ENCODE assay signal across 7 cellular contexts in the genomic region with DNA sequence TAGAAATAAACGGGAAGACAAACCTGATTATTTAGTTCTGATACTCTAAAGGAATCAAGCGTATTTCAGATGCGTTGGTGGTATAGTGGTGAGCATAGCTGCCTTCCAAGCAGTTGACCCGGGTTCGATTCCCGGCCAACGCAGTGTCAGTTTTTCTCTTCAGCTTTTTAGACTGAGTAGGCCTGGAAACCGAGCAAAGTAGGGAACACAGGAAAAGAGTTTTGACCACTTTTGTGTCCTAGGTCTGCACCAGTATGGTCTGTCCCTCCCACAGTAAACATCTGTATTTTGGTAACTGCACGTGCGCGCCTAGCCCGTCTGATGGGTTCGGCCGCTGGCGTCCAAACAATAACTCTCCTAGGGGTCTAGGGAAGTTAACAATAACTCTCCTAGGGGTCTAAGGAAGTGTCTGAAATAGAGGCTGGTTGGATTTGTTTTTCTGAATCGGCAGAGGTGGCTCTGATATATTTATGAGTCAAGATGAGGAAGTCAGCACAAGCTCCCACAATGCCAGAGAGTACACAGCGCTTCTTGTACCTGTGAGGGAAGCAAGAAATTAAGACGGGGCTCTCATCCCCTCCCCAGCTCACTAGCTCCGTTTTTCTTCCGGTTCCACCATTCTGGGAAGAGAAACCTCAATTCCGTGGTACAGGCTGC.
DNase-seq lines count a peak whose midpoint lies in the region; ATAC-seq and TF ChIP-seq lines count a peak whose summit lies in the region.

No MANE protein-coding gene starts in this region.

- no peaks in the 10 kb centered on the region for H4K20me1 ChIP-seq in OCI-LY1 (ENCODE audit: insufficient read depth, low read length)

- H3K9me3 ChIP-seq in OCI-LY1 (ENCODE audit: low read length) (no peaks in the 10 kb centered on the region), muscle layer of colon (ENCODE audit: low read length) (no peaks in the 10 kb centered on the region)

- H3K4me1 ChIP-seq in OCI-LY1 (ENCODE audit: insufficient read depth, low read length, severe bottlenecking) (peaks cover 27% of the 10 kb centered on the region), muscle layer of colon (ENCODE audit: insufficient read depth, low read length) (peaks cover 7% of the 10 kb centered on the region)

- H3K27ac ChIP-seq in OCI-LY1 (ENCODE audit: low read depth, low read length, poor library complexity, severe bottlenecking) (peak overlapping the region; percentile 85), epithelial cell of prostate (peak overlapping the region; percentile 96), muscle layer of colon (ENCODE audit: low read depth, low read length) (peak overlapping the region; percentile 97)

- H3K36me3 ChIP-seq in OCI-LY1 (ENCODE audit: insufficient read depth, low read length), result no peaks in the 10 kb centered on the region
- H3K36me3 ChIP-seq in muscle layer of colon (ENCODE audit: insufficient read depth, low read length), result no peaks in the 10 kb centered on the region

- H3K4me3 ChIP-seq in OCI-LY1 (ENCODE audit: low read depth, low read length, poor library complexity, severe bottlenecking), result peak overlapping the region; percentile 67
- H3K4me3 ChIP-seq in muscle layer of colon (ENCODE audit: low read depth in 1 of 2, low read length in 2 of 2), result peak overlapping the region; percentile 76 to 93

- H3K27me3 ChIP-seq in OCI-LY1 (ENCODE audit: insufficient read depth, low read length) (no peaks in the 10 kb centered on the region), muscle layer of colon (ENCODE audit: control insufficient read depth in 1 of 2, insufficient read depth in 2 of 2, low read length in 2 of 2) (no peaks in the 10 kb centered on the region)

- DNase-seq in HUDEP-2 (lab: John Stamatoyannopoulos, UW; ENCODE audit: unreplicated experiment in 76 of 76), result peak in 74 of 76 experiments; percentile 5 to 92 (median 77)
- DNase-seq in activated CD8-positive, alpha-beta memory T cell treated with anti-CD3 and anti-CD28 coated beads, Interleukin-2, amount 50 U/mL, for 48 hours, result peak; percentile 92
- peak; percentile 41 for DNase-seq in epithelial cell of prostate (ENCODE audit: low read depth, low spot score)
- DNase-seq in stimulated activated CD8-positive, alpha-beta memory T cell treated with anti-CD3 and anti-CD28 coated beads, Interleukin-7, amount 100 ng/mL, for 24 hours (ENCODE audit: low read depth), result peak; percentile 67

- TF ChIP-seq CTCF in OCI-LY1 (IDR thresholded peaks at IDR 0.05; ENCODE audit: low read length), result no peak

- peak; percentile 15 for TF ChIP-seq POLR2A in GM18505 (IDR thresholded peaks at IDR 0.05; ENCODE audit: borderline replicate concordance, extremely low read depth, insufficient read depth, insufficient read length)

- peak overlapping the region; percentile 88 for H3K4me2 ChIP-seq in OCI-LY1 (ENCODE audit: low read length)

- H3K9me2 ChIP-seq in OCI-LY1 (ENCODE audit: low read depth, low read length), result no peaks in the 10 kb centered on the region

- no peaks in the 10 kb centered on the region for H3K79me2 ChIP-seq in OCI-LY1 (ENCODE audit: insufficient read depth, low read length)

- 0 out of 2 replicates have a peak, but pooled peaks cover 6% of the 10 kb centered on the region for H3F3A ChIP-seq in OCI-LY1 (ENCODE audit: insufficient read depth, low read length)

- H2AFZ ChIP-seq in OCI-LY1 (ENCODE audit: low read length), result peak overlapping the region; percentile 14; the same call in 1 of the 2 replicates

- peak; percentile 21 for ATAC-seq in GM18505 (IDR thresholded peaks at IDR 0.05; ENCODE audit: unreplicated experiment)

- H3K9ac ChIP-seq in OCI-LY1 (ENCODE audit: low read length), result peak overlapping the region; percentile 72
- H3K9ac ChIP-seq in muscle layer of colon (ENCODE audit: low read length), result peak overlapping the region; percentile 31

Comparison
In these comparisons a context has a peak if more than half of its experiments do, and no peak if none do; other contexts are left out.
1. Peak in every context shown above with its lines: DNase-seq, ATAC-seq, H3K4me3 ChIP-seq and H3K27ac ChIP-seq.
2. DNase-seq: peak in every context shown above with its lines; median percentile 92 in activated CD8-positive, alpha-beta memory T cell treated with anti-CD3 and anti-CD28 coated beads, Interleukin-2, amount 50 U/mL, for 48 hours; 77 in HUDEP-2; 67 in stimulated activated CD8-positive, alpha-beta memory T cell treated with anti-CD3 and anti-CD28 coated beads, Interleukin-7, amount 100 ng/mL, for 24 hours; 41 in epithelial cell of prostate.